21 cellular contexts compared by ENCODE assay signal in the genomic region with DNA sequence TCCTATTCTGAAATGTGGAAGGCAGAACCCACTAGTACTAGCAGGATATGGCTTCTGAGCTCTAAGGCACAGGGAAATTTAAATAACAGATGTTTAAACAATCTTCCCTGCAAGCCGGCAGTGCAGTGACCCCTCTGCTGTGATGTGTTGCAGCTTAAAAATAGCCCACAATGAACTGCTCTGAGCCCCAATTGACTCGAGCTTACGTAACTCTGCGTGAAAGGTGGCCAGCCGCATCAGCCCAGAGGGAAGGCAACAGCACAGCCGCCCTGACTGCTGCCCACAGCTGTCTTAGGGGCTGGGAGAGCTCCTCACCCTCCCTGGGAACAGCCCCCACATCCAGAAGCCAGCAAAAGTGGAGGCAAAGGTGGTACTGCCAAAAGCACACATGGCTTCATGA. TPM values are rescaled to one million over a fixed set of nuclear protein-coding genes. Genes with fewer than 3 reads are reported as not detected.
A peak's percentile ranks its signal among the peaks of the same experiment; 100 is the strongest.
DNase-seq lines count a peak whose midpoint lies in the region; ATAC-seq, FAIRE-seq and TF ChIP-seq lines count a peak whose summit lies in the region.
"Had no signal": no experiment of that assay in that cellular context is flagged by ENCODE, and none has a peak within 500 bp of the region (broad histone marks: within the 10 kb centered on the region; RNA-seq: fewer than 3 reads in every experiment).

No MANE protein-coding gene starts in this region.

- H3K4me2 ChIP-seq in GM12878 (ENCODE audit: control insufficient read depth, insufficient read depth), result no peak overlapping the region

- in situ Hi-C loops in GM12878 (cut with MboI), result no loop called here

- TF ChIP-seq RAD21 in GM12878 (IDR thresholded peaks at IDR 0.05; ENCODE audit: insufficient read depth, low read depth, low read length), result no peak

- H3K4me3 ChIP-seq in GM12878, result no peak overlapping the region
- H3K4me3 ChIP-seq in right cardiac atrium (ENCODE audit: low read length), result no peak overlapping the region
- H3K4me3 ChIP-seq in skeletal muscle tissue (ENCODE audit: low read length in 3 of 3), result peak overlapping the region in 1 of 3 donors; percentile 35

- 35% methylated on average over 6 of the region's 6 CpGs for WGBS in GM12878 (ENCODE audit: insufficient coverage, insufficient replicate concordance, low lambda C conversion rate, missing lambda C conversion rate)
- 13% methylated on average over 6 of the region's 6 CpGs for WGBS in right cardiac atrium

- no peaks in the 10 kb centered on the region for H3K4me1 ChIP-seq in GM12878 (ENCODE audit: control insufficient read depth, insufficient read depth, low read length)
- H3K4me1 ChIP-seq in right cardiac atrium (ENCODE audit: control insufficient read depth, insufficient read depth, low read length), result peaks cover 8% of the 10 kb centered on the region
- peaks cover 18 to 27% (median 27%) of the 10 kb centered on the region in 3 donors for H3K4me1 ChIP-seq in skeletal muscle tissue (ENCODE audit: control insufficient read depth in 3 of 3, insufficient read depth in 3 of 3, low read length in 3 of 3)

- no peaks in the 10 kb centered on the region for H4K20me1 ChIP-seq in GM12878 (ENCODE audit: control insufficient read depth, insufficient read depth)

- POLR2A ChIA-PET in GM12878 (lab: Charles Lee), result no interaction called here

- SMC1A ChIA-PET in GM12878 (lab: Charles Lee; ENCODE audit: uncharacterized antibody, unreplicated experiment), result no interaction called here

- H3K9me3 ChIP-seq in GM12878 (replicated peaks; ENCODE audit: control insufficient read depth, insufficient read depth, low read length) (no peaks in the 10 kb centered on the region), right cardiac atrium (ENCODE audit: control insufficient read depth, low read length) (no peaks in the 10 kb centered on the region), skeletal muscle tissue (ENCODE audit: control insufficient read depth in 3 of 3, low read length in 3 of 3) (no peaks in the 10 kb centered on the region)

- no peak overlapping the region for H2AFZ ChIP-seq in GM12878 (ENCODE audit: control insufficient read depth, low read depth, low read length)

- no peak for TF ChIP-seq POLR2A in GM12878 (IDR thresholded peaks at IDR 0.05; ENCODE audit: low read depth, low read length)

- H3K9ac ChIP-seq in GM12878 (ENCODE audit: control insufficient read depth, insufficient read depth, low read length) (no peak overlapping the region), skeletal muscle tissue (ENCODE audit: low read depth in 1 of 3, low read length in 3 of 3) (peak overlapping the region in 2 of 3 donors; percentile 12 to 50)

- no peak for FAIRE-seq in GM12878 (lab: Jason Lieb, UNC)
- FAIRE-seq: A204.1, GM12892 had no signal

- intact Hi-C loops in GM12878 (cut with micrococcal nuclease; ENCODE audit: unreplicated experiment), result no loop called here
- intact Hi-C loops in right cardiac atrium (cut with DNase I), result loop anchor here in 1 of 4 donors (10.0 kb wide), 1 partner anchor 357 kb away; no protein-coding TSS in a partner anchor

- H3K79me2 ChIP-seq in GM12878 (ENCODE audit: control insufficient read depth, insufficient read depth, low read length), result no peaks in the 10 kb centered on the region

- no TSS peak for BruUV-seq in GM12878 (replicated peaks; lab: Mats Ljungman, UMichigan)

- no peak for TF ChIP-seq EP300 in GM12878 (IDR thresholded peaks at IDR 0.05; ENCODE audit: borderline replicate concordance in 1 of 2, control insufficient read depth in 1 of 2, low read depth in 2 of 2, low read length in 2 of 2)

- DNase-seq in SKM-1 treated with dmso at 0.1 percent for 144 hours (lab: John Stamatoyannopoulos, UW; ENCODE audit: unreplicated experiment) (peak; percentile 44), SKM-1 (lab: John Stamatoyannopoulos, UW; ENCODE audit: unreplicated experiment) (no peak), GM12878 (ENCODE audit: low read depth, low spot score) (no peak), right cardiac atrium (peak in 1 of 3 donors; percentile 61), islet precursor cell (no peak), GOT3 (lab: John Stamatoyannopoulos, UW) (no peak)
- DNase-seq: activated CD4-positive, CD25-positive, alpha-beta regulatory T cell treated with anti-CD3 and anti-CD28 coated beads, Interleukin-2, amount 50 U/mL, for 72 hours; activated naive CD4-positive, alpha-beta T cell treated with Interleukin-2 at 50 U/mL for 16 hours; effector CD4-positive, alpha-beta T cell; MM.1S; NCI-H774; stimulated activated naive CD4-positive, alpha-beta T cell had no signal

- RAD21 ChIA-PET in GM12878 (lab: Charles Lee; ENCODE audit: unreplicated experiment), result interaction anchor here (1.2 kb wide), 1 partner anchor 43 kb away, joined by 3 read pairs; no protein-coding TSS in a partner anchor

- CTCF ChIA-PET in GM12878 (lab: Yijun Ruan, JAX), result interaction anchor here (0.6 to 1.1 kb wide), 3 partner anchors 9 to 49 kb away, joined by 3 to 4 read pairs (median 3); no protein-coding TSS in a partner anchor

- peak; percentile 29; the same call in 2 of the 3 replicates for ATAC-seq in GM12878
- peak; percentile 46 to 63 for ATAC-seq in right cardiac atrium
- no peak for ATAC-seq in HG03378 (IDR thresholded peaks at IDR 0.05; ENCODE audit: unreplicated experiment)
- ATAC-seq: HCT116 had no signal

- H3K27ac ChIP-seq in GM12878 (ENCODE audit: control insufficient read depth, insufficient read depth) (no peak overlapping the region), right cardiac atrium (ENCODE audit: low read length) (no peak overlapping the region), skeletal muscle tissue (ENCODE audit: low read depth, low read length) (peak overlapping the region; percentile 28)

- TF ChIP-seq CTCF in GM12878 (IDR thresholded peaks at IDR 0.05 in 2 of 3, conservative IDR thresholded peaks at IDR 0.05 in 1 of 3; ENCODE audit: control insufficient read depth in 2 of 3, extremely low read depth in 1 of 3, insufficient read depth in 1 of 3, low read depth in 3 of 3, low read length in 3 of 3), result no peak

- H3K27me3 ChIP-seq in GM12878 (replicated peaks in 1 of 2; ENCODE audit: control insufficient read depth in 2 of 2, insufficient read depth in 2 of 2, low read length in 1 of 2), result peaks cover 0 to 2% of the 10 kb centered on the region in 2 experiments; a peak in 2 of 4 replicates
- H3K27me3 ChIP-seq in right cardiac atrium (ENCODE audit: control insufficient read depth, insufficient read depth), result no peaks in the 10 kb centered on the region
- H3K27me3 ChIP-seq in skeletal muscle tissue (ENCODE audit: control insufficient read depth in 3 of 3, insufficient read depth in 3 of 3, low read length in 3 of 3), result no peaks in the 10 kb centered on the region

- no peaks in the 10 kb centered on the region for H3K36me3 ChIP-seq in GM12878 (ENCODE audit: control insufficient read depth in 2 of 2, insufficient read depth in 2 of 2, low read length in 1 of 2)
- H3K36me3 ChIP-seq in skeletal muscle tissue (ENCODE audit: control insufficient read depth in 3 of 3, insufficient read depth in 3 of 3, low read length in 3 of 3), result no peaks in the 10 kb centered on the region

RNA-seq across cellular contexts. Expression of gene CAMKV, which starts 12.5 kb away (rescaled TPM):
- total RNA-seq in GM12878 (2013; cell fraction: nucleolus; rRNA removed), result not detected in 2 replicates
- total RNA-seq in GM12878 (2014; rRNA removed), result not detected in 2 replicates
- not detected in 2 replicates for total RNA-seq in GM12878 (2014; rRNA removed; fragmentation: Illumina TruSeq; extraction: Trizol)
- 0.16 TPM in 1 of 2 replicates, not detected in the other for total RNA-seq in GM12878 (2021)
- polyA plus RNA-seq in GM12878 (2011; ENCODE audit: low read depth), result not detected
- polyA plus RNA-seq in GM12878 (2011; rRNA removed), result 0.13 TPM in 1 of 2 replicates, not detected in the other
- polyA plus RNA-seq in GM12878 (2011; cell fraction: cytosol; rRNA removed), result 0.01 and 0.05 TPM in 2 replicates
- polyA plus RNA-seq in GM12878 (2011; cell fraction: nucleus; rRNA removed), result 0.16 and 0.25 TPM in 2 replicates
- not detected in 2 replicates for polyA plus RNA-seq in GM12878 (2012)
- not detected in 2 replicates for polyA plus RNA-seq in GM12878 (2014; fragmentation: Illumina TruSeq; extraction: Trizol)
- not detected for polyA plus RNA-seq in GM12878 (2014; fragmentation: Nextera tagmentation; extraction: Ambion mirVana)
- polyA plus RNA-seq in GM12878 (2014; rRNA removed), result 0.05 TPM in 1 of 2 replicates, not detected in the other
- under 1 TPM; 0.06 to 0.20 TPM for polyA plus RNA-seq in GM12878 (2016; fragmentation: Nextera tagmentation; extraction: Ambion mirVana)
- polyA minus RNA-seq in GM12878 (2011; rRNA and poly(A)+ RNA removed), result not detected in 2 replicates
- polyA minus RNA-seq in GM12878 (2011; cell fraction: cytosol; rRNA and poly(A)+ RNA removed), result not detected in 2 replicates
- 0.10 TPM in 1 of 2 replicates, not detected in the other for polyA minus RNA-seq in GM12878 (2011; cell fraction: nucleus; rRNA and poly(A)+ RNA removed)
- total RNA-seq in right cardiac atrium, result not detected
- polyA plus RNA-seq in right cardiac atrium, result not detected
- total RNA-seq in skeletal muscle tissue, result not detected
- total RNA-seq: HT1080; osteoblast; T-helper 2 cell treated with Interferon-gamma antibody and Interleukin-4, amounts not matched to agents 100 ng/mL and 5 ng/mL, for 36 hours; ureter had no signal

RNA-seq across cellular contexts. Expression of gene MST1R, which starts 21.5 kb away (rescaled TPM):
- total RNA-seq in GM12878 (2013; cell fraction: nucleolus; rRNA removed), result 7.5 and 8.1 TPM in 2 replicates
- total RNA-seq in GM12878 (2014; rRNA removed) (1.1 and 1.3 TPM in 2 replicates), GM12878 (2014; rRNA removed; fragmentation: Illumina TruSeq; extraction: Trizol) (0.40 and 1.7 TPM in 2 replicates), GM12878 (2021) (2.3 and 3.0 TPM in 2 replicates), right cardiac atrium (1 to 10 TPM in 3 of 4 donors, under 1 TPM in 1; 0.94 to 2.7 (median 2.1) TPM), skeletal muscle tissue (2.6 TPM)
- polyA plus RNA-seq in GM12878 (2011; ENCODE audit: low read depth), result 0.59 TPM
- polyA plus RNA-seq in GM12878 (2011; rRNA removed) (1.8 and 5.1 TPM in 2 replicates), GM12878 (2014; fragmentation: Illumina TruSeq; extraction: Trizol) (0.35 and 1.1 TPM in 2 replicates), GM12878 (2014; fragmentation: Nextera tagmentation; extraction: Ambion mirVana) (1 to 10 TPM in 1 of 2 experiments, under 1 TPM in 1; 0.68 to 1.2 TPM), GM12878 (2014; rRNA removed) (4.5 and 5.6 TPM in 2 replicates), GM12878 (2016; fragmentation: Nextera tagmentation; extraction: Ambion mirVana) (1 to 10 TPM; 1.3 to 2.2 TPM), right cardiac atrium (1.9 TPM)
- 5.1 and 7.9 TPM in 2 replicates for polyA plus RNA-seq in GM12878 (2011; cell fraction: cytosol; rRNA removed)
- polyA plus RNA-seq in GM12878 (2011; cell fraction: nucleus; rRNA removed), result 64.7 and 74.7 TPM in 2 replicates
- 0.89 and 1.1 TPM in 2 replicates for polyA plus RNA-seq in GM12878 (2012)
- 6.0 and 9.4 TPM in 2 replicates for polyA minus RNA-seq in GM12878 (2011; rRNA and poly(A)+ RNA removed)
- 4.1 and 4.4 TPM in 2 replicates for polyA minus RNA-seq in GM12878 (2011; cell fraction: cytosol; rRNA and poly(A)+ RNA removed)
- polyA minus RNA-seq in GM12878 (2011; cell fraction: nucleus; rRNA and poly(A)+ RNA removed), result 11.8 and 21.5 TPM in 2 replicates

RNA-seq across cellular contexts. Expression of gene TRAIP, which starts 25.8 kb away (rescaled TPM):
- total RNA-seq in GM12878 (2013; cell fraction: nucleolus; rRNA removed), result 18.7 and 23.8 TPM in 2 replicates
- total RNA-seq in GM12878 (2014; rRNA removed), result 20.9 and 21.1 TPM in 2 replicates
- 14.7 and 15.9 TPM in 2 replicates for total RNA-seq in GM12878 (2014; rRNA removed; fragmentation: Illumina TruSeq; extraction: Trizol)
- 19.5 and 23.7 TPM in 2 replicates for total RNA-seq in GM12878 (2021)
- 8.2 TPM for polyA plus RNA-seq in GM12878 (2011; ENCODE audit: low read depth)
- polyA plus RNA-seq in GM12878 (2011; rRNA removed), result 12.5 and 18.6 TPM in 2 replicates
- 17.4 and 27.0 TPM in 2 replicates for polyA plus RNA-seq in GM12878 (2011; cell fraction: cytosol; rRNA removed)
- polyA plus RNA-seq in GM12878 (2011; cell fraction: nucleus; rRNA removed), result 81.4 and 83.2 TPM in 2 replicates
- 10.8 and 11.1 TPM in 2 replicates for polyA plus RNA-seq in GM12878 (2012)
- polyA plus RNA-seq in GM12878 (2014; fragmentation: Illumina TruSeq; extraction: Trizol), result 17.9 and 22.1 TPM in 2 replicates
- polyA plus RNA-seq in GM12878 (2014; fragmentation: Nextera tagmentation; extraction: Ambion mirVana), result 10 to 100 TPM; 33.6 to 37.0 TPM
- polyA plus RNA-seq in GM12878 (2014; rRNA removed), result 22.4 and 25.1 TPM in 2 replicates
- polyA plus RNA-seq in GM12878 (2016; fragmentation: Nextera tagmentation; extraction: Ambion mirVana), result 10 to 100 TPM; 26.8 to 31.2 TPM
- 22.6 and 26.3 TPM in 2 replicates for polyA minus RNA-seq in GM12878 (2011; rRNA and poly(A)+ RNA removed)
- polyA minus RNA-seq in GM12878 (2011; cell fraction: cytosol; rRNA and poly(A)+ RNA removed), result 10.6 TPM in 2 replicates
- polyA minus RNA-seq in GM12878 (2011; cell fraction: nucleus; rRNA and poly(A)+ RNA removed), result 22.2 and 31.2 TPM in 2 replicates
- total RNA-seq in right cardiac atrium, result 1 to 10 TPM in 3 of 4 donors, under 1 TPM in 1; 0.68 to 1.5 (median 1.3) TPM
- polyA plus RNA-seq in right cardiac atrium, result 0.81 TPM
- 2.6 TPM for total RNA-seq in skeletal muscle tissue

RNA-seq across cellular contexts. Expression of gene MON1A, which starts 47.4 kb away (rescaled TPM):
- 4.3 and 4.7 TPM in 2 replicates for total RNA-seq in GM12878 (2013; cell fraction: nucleolus; rRNA removed)
- 9.9 TPM in 2 replicates for total RNA-seq in GM12878 (2014; rRNA removed)
- total RNA-seq in GM12878 (2014; rRNA removed; fragmentation: Illumina TruSeq; extraction: Trizol), result 2.6 and 3.5 TPM in 2 replicates
- total RNA-seq in GM12878 (2021), result 9.0 and 10.3 TPM in 2 replicates
- 1.4 TPM for polyA plus RNA-seq in GM12878 (2011; ENCODE audit: low read depth)
- polyA plus RNA-seq in GM12878 (2011; rRNA removed), result 2.1 and 6.2 TPM in 2 replicates
- polyA plus RNA-seq in GM12878 (2011; cell fraction: cytosol; rRNA removed), result 9.8 and 14.4 TPM in 2 replicates
- polyA plus RNA-seq in GM12878 (2011; cell fraction: nucleus; rRNA removed), result 11.7 and 14.4 TPM in 2 replicates
- 3.3 and 4.2 TPM in 2 replicates for polyA plus RNA-seq in GM12878 (2012)
- 0.98 and 4.0 TPM in 2 replicates for polyA plus RNA-seq in GM12878 (2014; fragmentation: Illumina TruSeq; extraction: Trizol)
- 1 to 10 TPM; 1.3 to 2.4 TPM for polyA plus RNA-seq in GM12878 (2014; fragmentation: Nextera tagmentation; extraction: Ambion mirVana)
- polyA plus RNA-seq in GM12878 (2014; rRNA removed), result 10.3 and 10.8 TPM in 2 replicates
- polyA plus RNA-seq in GM12878 (2016; fragmentation: Nextera tagmentation; extraction: Ambion mirVana), result 10 to 100 TPM in 1 of 2 experiments, 1 to 10 TPM in 1; 9.2 to 10.5 TPM
- 4.0 and 5.8 TPM in 2 replicates for polyA minus RNA-seq in GM12878 (2011; rRNA and poly(A)+ RNA removed)
- 3.9 and 5.7 TPM in 2 replicates for polyA minus RNA-seq in GM12878 (2011; cell fraction: cytosol; rRNA and poly(A)+ RNA removed)
- 1.8 and 5.2 TPM in 2 replicates for polyA minus RNA-seq in GM12878 (2011; cell fraction: nucleus; rRNA and poly(A)+ RNA removed)
- 1 to 10 TPM; 7.4 to 9.0 (median 8.0) TPM for total RNA-seq in right cardiac atrium
- polyA plus RNA-seq in right cardiac atrium, result 8.2 TPM
- total RNA-seq in skeletal muscle tissue, result 5.7 TPM

RNA-seq across cellular contexts. Expression of gene RBM6, which starts 57.8 kb away (rescaled TPM):
- total RNA-seq in GM12878 (2013; cell fraction: nucleolus; rRNA removed), result 400 and 435 TPM in 2 replicates
- total RNA-seq in GM12878 (2014; rRNA removed) (56.4 and 62.5 TPM in 2 replicates), GM12878 (2014; rRNA removed; fragmentation: Illumina TruSeq; extraction: Trizol) (94.1 and 94.6 TPM in 2 replicates), GM12878 (2021) (66.5 and 72.7 TPM in 2 replicates), right cardiac atrium (10 to 100 TPM; 43.2 to 52.6 (median 46.9) TPM), skeletal muscle tissue (49.1 TPM)
- 45.2 TPM for polyA plus RNA-seq in GM12878 (2011; ENCODE audit: low read depth)
- polyA plus RNA-seq in GM12878 (2011; rRNA removed) (103 and 128 TPM in 2 replicates), GM12878 (2014; fragmentation: Illumina TruSeq; extraction: Trizol) (102 and 136 TPM in 2 replicates), GM12878 (2014; fragmentation: Nextera tagmentation; extraction: Ambion mirVana) (10 to 100 TPM; 45.3 to 84.4 TPM), GM12878 (2014; rRNA removed) (73.6 and 89.8 TPM in 2 replicates), GM12878 (2016; fragmentation: Nextera tagmentation; extraction: Ambion mirVana) (10 to 100 TPM; 70.6 to 78.2 TPM), right cardiac atrium (53.1 TPM)
- 50.3 and 56.4 TPM in 2 replicates for polyA plus RNA-seq in GM12878 (2011; cell fraction: cytosol; rRNA removed)
- 317 and 335 TPM in 2 replicates for polyA plus RNA-seq in GM12878 (2011; cell fraction: nucleus; rRNA removed)
- 67.7 and 87.7 TPM in 2 replicates for polyA plus RNA-seq in GM12878 (2012)
- 30.0 and 44.6 TPM in 2 replicates for polyA minus RNA-seq in GM12878 (2011; rRNA and poly(A)+ RNA removed)
- 12.5 and 15.6 TPM in 2 replicates for polyA minus RNA-seq in GM12878 (2011; cell fraction: cytosol; rRNA and poly(A)+ RNA removed)
- 42.7 and 57.8 TPM in 2 replicates for polyA minus RNA-seq in GM12878 (2011; cell fraction: nucleus; rRNA and poly(A)+ RNA removed)
